In the genomic region with DNA sequence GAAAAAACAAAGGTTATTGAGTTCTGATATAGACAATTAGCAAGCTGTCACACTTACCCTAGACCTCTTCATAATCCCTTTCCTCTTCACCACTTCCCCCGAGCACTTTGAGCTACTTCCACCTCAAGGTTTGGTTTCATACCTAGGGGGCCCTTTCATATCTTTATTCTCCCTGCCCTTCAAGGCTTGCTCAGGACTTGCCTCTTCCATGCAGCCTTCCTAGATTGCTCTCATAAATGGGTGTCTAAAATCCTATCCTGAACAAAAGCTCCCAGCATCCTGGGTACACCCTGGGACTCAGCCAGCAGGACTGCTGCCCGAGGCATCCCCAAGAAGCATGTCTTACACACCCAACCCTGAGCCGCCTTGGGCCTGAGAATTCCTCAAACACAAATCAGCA, we compare ENCODE assay signal across 33 cellular contexts.
"Had no signal": no experiment of that assay in that cellular context is flagged by ENCODE, and none has a peak within 500 bp of the region (broad histone marks: within the 10 kb centered on the region; RNA-seq: fewer than 3 reads in every experiment).

No MANE protein-coding gene starts in this region.

- H3K36me3 ChIP-seq: adrenal gland, brain microvascular endothelial cell, breast epithelium had no signal

- FAIRE-seq: astrocyte, TTC549 had no signal

- H3K9me3 ChIP-seq: adrenal gland, body of pancreas, breast epithelium had no signal

- H3K4me3 ChIP-seq: adrenal gland, body of pancreas, breast epithelium had no signal

- ATAC-seq: activated CD8-positive, alpha-beta T cell treated with anti-CD3 and anti-CD28 coated beads for 36 hours; activated naive CD4-positive, alpha-beta T cell treated with anti-CD3 and anti-CD28 coated beads, Interleukin-2, amount 50 U/mL, for 72 hours; activated T-cell treated with anti-CD3 and anti-CD28 coated beads, Interleukin-2, amount 50 U/mL, for 4 hours; activated T-cell treated with anti-CD3 and anti-CD28 coated beads, Interleukin-2, amount 50 U/mL, for 72 hours; activated T-helper 17 cell treated with anti-CD3 and anti-CD28 coated beads, Interleukin-2, amount 50 U/mL, for 72 hours; body of pancreas had no signal

- H3K4me1 ChIP-seq: adrenal gland, body of pancreas, breast epithelium had no signal

- DNase-seq: activated B cell treated with CpG ODN at 0.5 μM for 24 hours; activated CD4-positive, alpha-beta memory T cell treated with anti-CD3 and anti-CD28 coated beads for 36 hours; activated CD4-positive, alpha-beta T cell treated with anti-CD3 and anti-CD28 coated beads for 4 hours; activated CD4-positive, alpha-beta T cell treated with anti-CD3 and anti-CD28 coated beads, Interleukin-2, amount 10 ng/mL, durations not matched to agents 24 days and 14 days; activated CD4-positive, alpha-beta T cell treated with anti-CD3 and anti-CD28 coated beads, Interleukin-2, amount 50 U/mL, for 1 hour; activated CD4-positive, alpha-beta T cell treated with anti-CD3 and anti-CD28 coated beads, Interleukin-2, amount 50 U/mL, for 4 hours; activated CD4-positive, CD25-positive, alpha-beta regulatory T cell treated with anti-CD3 and anti-CD28 coated beads, Interleukin-2, amount 50 U/mL, for 72 hours; activated CD8-positive, alpha-beta memory T cell treated with anti-CD3 and anti-CD28 coated beads, Interleukin-2, amount 50 U/mL, for 4 hours; activated CD8-positive, alpha-beta T cell treated with anti-CD3 and anti-CD28 coated beads for 36 hours; activated effector memory CD4-positive, alpha-beta T cell treated with anti-CD3 and anti-CD28 coated beads, Interleukin-2, amount 50 U/mL, for 16 hours; activated gamma-delta T cell treated with Interleukin-2 at 50 U/mL for 16 hours; activated naive CD4-positive, alpha-beta T cell; activated naive CD4-positive, alpha-beta T cell treated with anti-CD3 and anti-CD28 coated beads for 36 hours; activated naive CD4-positive, alpha-beta T cell treated with anti-CD3 and anti-CD28 coated beads, Interleukin-2, amount 50 U/mL, for 16 hours; activated naive CD8-positive, alpha-beta T cell treated with anti-CD3 and anti-CD28 coated beads for 36 hours; activated T-cell treated with anti-CD3 and anti-CD28 coated beads for 4 hours; activated T-cell treated with anti-CD3 and anti-CD28 coated beads, Interleukin-2, amount 50 U/mL, for 1 hour; activated T-cell treated with anti-CD3 and anti-CD28 coated beads, Interleukin-2, amount 50 U/mL, for 4 hours; activated T-cell treated with anti-CD3 and anti-CD28 coated beads, Interleukin-2, amount 50 U/mL, for 72 hours; adrenal gland; amniotic stem cell; body of pancreas; brain microvascular endothelial cell; caudate nucleus; cerebellar nuclear complex; T-helper 2 cell; T-helper 9 cell had no signal

- H3K27ac ChIP-seq: adrenal gland, body of pancreas, brain microvascular endothelial cell, breast epithelium, VCaP had no signal

- H3K27me3 ChIP-seq: adrenal gland, body of pancreas, brain microvascular endothelial cell, breast epithelium had no signal
